25 cellular contexts compared by ENCODE assay signal in the genomic region with DNA sequence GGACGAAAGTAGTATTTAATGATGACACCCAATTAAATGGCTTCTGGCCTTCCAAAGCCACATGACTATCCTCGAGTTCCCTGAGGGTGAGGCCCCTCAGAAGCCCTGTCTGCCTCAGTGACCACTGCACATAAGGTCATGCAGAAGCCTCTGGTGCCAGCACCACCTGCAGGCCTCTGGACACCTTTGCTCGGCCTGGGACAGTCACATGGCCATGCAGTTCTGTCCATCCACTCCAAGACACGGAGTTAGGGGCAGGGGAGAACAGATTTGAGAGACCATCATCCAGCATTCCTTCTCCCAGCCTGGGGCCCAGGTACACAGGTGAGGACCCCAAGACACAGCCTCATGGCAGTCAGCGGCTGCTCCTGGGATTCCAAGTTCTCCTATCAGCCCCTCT.
DNase-seq lines count a peak whose midpoint lies in the region; ATAC-seq and TF ChIP-seq lines count a peak whose summit lies in the region.
"Had no signal": no experiment of that assay in that cellular context is flagged by ENCODE, and none has a peak within 500 bp of the region (broad histone marks: within the 10 kb centered on the region; RNA-seq: fewer than 3 reads in every experiment).

No MANE protein-coding gene starts in this region.

- H3K27me3 ChIP-seq in cardiac muscle cell (no peaks in the 10 kb centered on the region), left ventricle myocardium inferior (ENCODE audit: low read depth) (peaks cover 48% of the 10 kb centered on the region), stomach (no peaks in the 10 kb centered on the region), gastroesophageal sphincter (no peaks in the 10 kb centered on the region)

- H3K4me1 ChIP-seq in cardiac muscle cell (ENCODE audit: low read depth), result peaks cover 50% of the 10 kb centered on the region
- no peaks in the 10 kb centered on the region for H3K4me1 ChIP-seq in left ventricle myocardium inferior
- H3K4me1 ChIP-seq in stomach, result peaks cover 0 to 64% (median 37%) of the 10 kb centered on the region in 4 donors
- H3K4me1 ChIP-seq in gastroesophageal sphincter, result peaks cover 2 to 88% (median 20%) of the 10 kb centered on the region in 3 donors
- H3K4me1 ChIP-seq: SJCRH30 had no signal

- peaks cover 35% of the 10 kb centered on the region for H3K4me1 Mint-ChIP-seq in chondrocyte (ENCODE audit: low read depth)

- ATAC-seq in left lobe of liver (no peak), gastroesophageal sphincter (no peak)
- ATAC-seq: HepG2, PC-3 had no signal

- no peaks in the 10 kb centered on the region for H3K9me3 ChIP-seq in cardiac muscle cell (ENCODE audit: low read depth)
- H3K9me3 ChIP-seq in left ventricle myocardium inferior (replicated peaks), result no peaks in the 10 kb centered on the region
- no peaks in the 10 kb centered on the region for H3K9me3 ChIP-seq in stomach
- no peaks in the 10 kb centered on the region for H3K9me3 ChIP-seq in gastroesophageal sphincter
- H3K9me3 ChIP-seq: SJCRH30 had no signal

- H3K36me3 Mint-ChIP-seq in chondrocyte (ENCODE audit: low read depth), result peaks cover 1% of the 10 kb centered on the region

- H3K4me3 ChIP-seq in cardiac muscle cell (no peak overlapping the region), left ventricle myocardium inferior (no peak overlapping the region), stomach (no peak overlapping the region), gastroesophageal sphincter (no peak overlapping the region)
- H3K4me3 ChIP-seq: SJCRH30 had no signal

- DNase-seq in cardiac muscle cell (ENCODE audit: low read depth in 1 of 2, low spot score in 1 of 2) (no peak), left ventricle myocardium inferior (no peak), chondrocyte (ENCODE audit: low spot score) (peak; percentile 36), left lobe of liver (ENCODE audit: low spot score) (peak; percentile 21), stomach (peak; percentile 10), kidney glomerular epithelial cell (lab: John Stamatoyannopoulos, UW) (no peak), HT-29 (ENCODE audit: low spot score) (no peak)
- DNase-seq: Calu3; DMS79 treated with DMSO at 0.1 percent for 48 hours; GF-D8; GOT3; HCEC 1CT; KBM-7; NCI-H1105 treated with DMSO at 0.1 percent for 48 hours; NCI-H146; NCI-H1930; NCI-H2107; NCI-H446 treated with DMSO at 0.1 percent for 48 hours; NCI-H526; NCI-H82; NK-92 treated with Interleukin-12 subunit alpha and Interleukin-12 subunit beta, amount 100 ng/mL, for 24 hours; PC-3; SJCRH30 had no signal

- H3K4me3 Mint-ChIP-seq in chondrocyte (ENCODE audit: unreplicated experiment), result no peak overlapping the region

- H3K27ac ChIP-seq in cardiac muscle cell, result peak overlapping the region; percentile 57
- H3K27ac ChIP-seq in left ventricle myocardium inferior (replicated peaks), result no peak overlapping the region
- peak overlapping the region in 3 of 5 donors; percentile 16 to 60 (median 43) for H3K27ac ChIP-seq in stomach
- H3K27ac ChIP-seq in gastroesophageal sphincter, result peak overlapping the region in 2 of 4 donors; percentile 30 to 84
- H3K27ac ChIP-seq: SJCRH30 had no signal

- no peaks in the 10 kb centered on the region for H3K9me3 Mint-ChIP-seq in chondrocyte (ENCODE audit: low read depth)

- H3K36me3 ChIP-seq in cardiac muscle cell (no peaks in the 10 kb centered on the region), left ventricle myocardium inferior (no peaks in the 10 kb centered on the region), stomach (no peaks in the 10 kb centered on the region), gastroesophageal sphincter (no peaks in the 10 kb centered on the region)
- H3K36me3 ChIP-seq: SJCRH30 had no signal

- intact Hi-C loops in left ventricle myocardium inferior (cut with micrococcal nuclease), result no loop called here
- intact Hi-C loops in stomach (cut with DNase I; ENCODE audit: low total_unique reads), result no loop called here

- WGBS in stomach, 5 donors, result 83 to 87% (median 87%) methylated on average over 5 of the region's 5 CpGs
- 82% methylated on average over 4 of the region's 5 CpGs; no CpG with 5 or more reads in 1 of the 2 donors for WGBS in gastroesophageal sphincter (ENCODE audit: low coverage in 1 of 2), 2 donors

- TF ChIP-seq POLR2A in stomach (IDR thresholded peaks at IDR 0.05) (no peak), gastroesophageal sphincter (IDR thresholded peaks at IDR 0.05) (no peak)

- no peaks in the 10 kb centered on the region for H3K27me3 Mint-ChIP-seq in chondrocyte (ENCODE audit: low read depth)

- no peak for TF ChIP-seq CTCF in cardiac muscle cell (IDR thresholded peaks at IDR 0.05; ENCODE audit: low read depth, low read length)
- TF ChIP-seq CTCF in left ventricle myocardium inferior (IDR thresholded peaks at IDR 0.05; ENCODE audit: borderline replicate concordance), result no peak
- no peak for TF ChIP-seq CTCF in chondrocyte (IDR thresholded peaks at IDR 0.05)
- no peak for TF ChIP-seq CTCF in stomach (IDR thresholded peaks at IDR 0.05)
- no peak for TF ChIP-seq CTCF in gastroesophageal sphincter (IDR thresholded peaks at IDR 0.05)

- no peak overlapping the region for H3K27ac Mint-ChIP-seq in chondrocyte (ENCODE audit: unreplicated experiment)

- TF ChIP-seq EP300 in stomach (IDR thresholded peaks at IDR 0.05) (no peak), gastroesophageal sphincter (IDR thresholded peaks at IDR 0.05) (no peak)

Comparison
In these comparisons a context has a peak if more than half of its experiments do, and no peak if none do; other contexts are left out.
1. DNase-seq: peak in chondrocyte (single experiment), left lobe of liver (single experiment) and stomach (single experiment); none in cardiac muscle cell (0 of 2), left ventricle myocardium inferior (single experiment), kidney glomerular epithelial cell (single experiment) and HT-29 (single experiment).